30 cellular contexts compared by ENCODE assay signal in the genomic region with DNA sequence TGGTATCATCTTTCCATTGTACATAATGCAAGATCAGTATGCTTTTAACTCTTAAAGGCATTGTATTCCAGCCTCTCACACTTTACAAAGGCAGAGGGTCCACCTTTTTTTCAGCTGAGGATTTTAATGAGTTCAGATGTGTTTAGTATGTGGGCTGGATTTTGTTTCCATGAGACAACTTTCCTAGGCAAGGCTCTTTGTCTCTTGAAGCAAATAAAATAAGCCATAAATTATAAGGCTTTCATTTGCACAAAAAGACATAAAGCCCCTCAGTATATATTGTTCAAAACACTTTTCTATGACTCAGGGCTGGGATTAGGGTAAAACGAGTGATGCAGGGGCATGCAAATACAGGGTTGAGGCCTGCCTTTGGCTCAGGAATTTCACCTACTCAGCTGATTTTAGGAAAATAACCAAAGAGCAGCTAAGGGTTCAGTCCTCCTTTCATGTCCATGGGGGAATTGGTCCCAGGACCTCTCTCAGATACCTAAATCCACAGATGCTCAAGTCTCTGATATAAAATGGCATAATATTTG. TPM values are rescaled to one million over a fixed set of nuclear protein-coding genes. Genes with fewer than 3 reads are reported as not detected.
"Had no signal": no experiment of that assay in that cellular context is flagged by ENCODE, and none has a peak within 500 bp of the region (broad histone marks: within the 10 kb centered on the region; RNA-seq: fewer than 3 reads in every experiment).

No MANE protein-coding gene starts in this region.

- H3K4me3 ChIP-seq: body of pancreas, left lung, lung, thoracic aorta, upper lobe of left lung had no signal

- H3K9me3 ChIP-seq: body of pancreas, left lung, thoracic aorta, upper lobe of left lung had no signal

- H3K36me3 ChIP-seq: left lung, thoracic aorta, upper lobe of left lung had no signal

- H3K27ac ChIP-seq: body of pancreas, left lung, thoracic aorta, upper lobe of left lung had no signal

- H3K4me1 ChIP-seq: body of pancreas, left lung had no signal

- DNase-seq: activated CD4-positive, alpha-beta T cell treated with anti-CD3 and anti-CD28 coated beads for 1 hour; activated CD4-positive, alpha-beta T cell treated with anti-CD3 and anti-CD28 coated beads, Interleukin-2, amount 50 U/mL, for 1 hour; activated CD8-positive, alpha-beta T cell treated with anti-CD3 and anti-CD28 coated beads, Interleukin-2, amount 10 ng/mL, durations not matched to agents 7 days and 5 days; activated gamma-delta T cell; activated naive CD4-positive, alpha-beta T cell treated with anti-CD3 and anti-CD28 coated beads, Interleukin-2, amount 50 U/mL, for 16 hours; activated naive CD8-positive, alpha-beta T cell treated with anti-CD3 and anti-CD28 coated beads, Interleukin-2, amount 50 U/mL, for 24 hours; anterior cingulate cortex; body of pancreas; effector CD4-positive, alpha-beta T cell; erythroblast; glutamatergic neuron; hippocampal formation; kidney glomerular epithelial cell; left lung; naive thymus-derived CD4-positive, alpha-beta T cell; occipital lobe; posterior cingulate gyrus; small intestine; stimulated activated CD4-positive, alpha-beta T cell treated with anti-CD3 and anti-CD28 coated beads, Interleukin-2, amount 100 ng/mL, for 48 hours; stimulated activated naive CD4-positive, alpha-beta T cell; upper lobe of left lung had no signal

- ATAC-seq: activated CD8-positive, alpha-beta T cell treated with anti-CD3 and anti-CD28 coated beads, Interleukin-2, amount 10 ng/mL, durations not matched to agents 7 days and 5 days; activated naive CD8-positive, alpha-beta T cell treated with anti-CD3 and anti-CD28 coated beads, Interleukin-2, amount 50 U/mL, for 24 hours; body of pancreas; left lung; naive thymus-derived CD4-positive, alpha-beta T cell; sciatic nerve had no signal

- H3K27me3 ChIP-seq: body of pancreas, left lung, upper lobe of left lung had no signal

RNA-seq across cellular contexts. Expression of gene MMP20, which starts 7.6 kb away (rescaled TPM):
- total RNA-seq: activated CD8-positive, alpha-beta T cell treated with anti-CD3 and anti-CD28 coated beads, Interleukin-2, amount 10 ng/mL, durations not matched to agents 7 days and 5 days; activated T-helper 1 cell treated with anti-CD3 and anti-CD28 coated beads, Interleukin-12 subunit alpha, Interleukin-12 subunit beta, Interleukin-2, Interleukin-4 antibody, amounts not matched to agents 30 ng/mL and 10 ng/mL and 1 ng/mL, durations not matched to agents 14 hours and 24 hours and 36 hours; body of pancreas; cardiac septum; chondrocyte; frontal cortex; left lung; lung; mesenteric fat pad; naive thymus-derived CD4-positive, alpha-beta T cell; neural crest cell; occipital lobe; sciatic nerve; thoracic aorta; upper lobe of left lung had no signal
- polyA plus RNA-seq: lung; naive thymus-derived CD4-positive, alpha-beta T cell; small intestine had no signal
